In genomic region chr1:43853161-43853921, GRCh38 we compare ENCODE assay signal across 8 cellular contexts.
A peak's percentile ranks its signal among the peaks of the same experiment; 100 is the strongest.
DNase-seq lines count a peak whose midpoint lies in the region; ATAC-seq and TF ChIP-seq lines count a peak whose summit lies in the region.

No MANE protein-coding gene starts in this region.

- in situ Hi-C loops in ACHN (cut with HindIII; ENCODE audit: low pct_ligation_motif_present, low pct_unique_long_range_greater_than_20kb, low sequenced_read_pairs) = no loop called here

- peak overlapping the region; percentile 3 for H3K27ac ChIP-seq in lower lobe of right lung
- no peak overlapping the region for H3K27ac ChIP-seq in CD4-positive, alpha-beta T cell (ENCODE audit: low read depth, low read length)

- intact Hi-C loops in lower lobe of right lung (cut with DNase I) = no loop called here
- intact Hi-C loops in CD4-positive, alpha-beta T cell (cut with DNase I, micrococcal nuclease) = no loop called here

- DNase-seq in ACHN (peak; percentile 11), NCI-H2029 treated with DMSO at 0.1 percent for 48 hours (lab: John Stamatoyannopoulos, UW) (peak; percentile 97), lower lobe of right lung (peak; percentile 83), nephron progenitor cell (no peak)
- DNase-seq in activated CD8-positive, alpha-beta T cell treated with anti-CD3 and anti-CD28 coated beads, Interleukin-2, amount 10 ng/mL, durations not matched to agents 7 days and 5 days = peak; percentile 52
- no peak for DNase-seq in stimulated activated naive CD4-positive, alpha-beta T cell (lab: John Stamatoyannopoulos, UW)
- DNase-seq in CD4-positive, alpha-beta T cell = no peak

- H3K4me3 Mint-ChIP-seq in activated CD8-positive, alpha-beta T cell treated with anti-CD3 and anti-CD28 coated beads, Interleukin-2, amount 10 ng/mL, durations not matched to agents 7 days and 5 days = no peak overlapping the region
- H3K4me3 Mint-ChIP-seq in nephron progenitor cell = no peak overlapping the region
- no peak overlapping the region for H3K4me3 Mint-ChIP-seq in CD4-positive, alpha-beta T cell

- ATAC-seq in GM18907 (IDR thresholded peaks at IDR 0.05; ENCODE audit: unreplicated experiment) (peak; percentile 64), lower lobe of right lung (peak; percentile 61 to 72)
- ATAC-seq in activated CD8-positive, alpha-beta T cell treated with anti-CD3 and anti-CD28 coated beads, Interleukin-2, amount 10 ng/mL, durations not matched to agents 7 days and 5 days = peak; percentile 53
- no peak for ATAC-seq in CD4-positive, alpha-beta T cell (ENCODE audit: poor library complexity)

- no peaks in the 10 kb centered on the region for H3K9me3 Mint-ChIP-seq in activated CD8-positive, alpha-beta T cell treated with anti-CD3 and anti-CD28 coated beads, Interleukin-2, amount 10 ng/mL, durations not matched to agents 7 days and 5 days (ENCODE audit: insufficient read depth)
- H3K9me3 Mint-ChIP-seq in nephron progenitor cell = no peaks in the 10 kb centered on the region
- no peaks in the 10 kb centered on the region for H3K9me3 Mint-ChIP-seq in CD4-positive, alpha-beta T cell

- CTCF ChIA-PET in activated CD8-positive, alpha-beta T cell treated with anti-CD3 and anti-CD28 coated beads, Interleukin-2, amount 10 ng/mL, durations not matched to agents 7 days and 5 days (lab: Charles Lee) = interaction anchor here (1.2 to 1.5 kb wide), 3 partner anchors 80 to 90 kb away, joined by 3 to 7 read pairs (median 5); no protein-coding TSS in a partner anchor
- CTCF ChIA-PET in CD4-positive, alpha-beta T cell (lab: Charles Lee) = no interaction called here

- peak overlapping the region; percentile 33 for H3K27ac Mint-ChIP-seq in activated CD8-positive, alpha-beta T cell treated with anti-CD3 and anti-CD28 coated beads, Interleukin-2, amount 10 ng/mL, durations not matched to agents 7 days and 5 days
- H3K27ac Mint-ChIP-seq in nephron progenitor cell = no peak overlapping the region
- H3K27ac Mint-ChIP-seq in CD4-positive, alpha-beta T cell = no peak overlapping the region

- H3K36me3 ChIP-seq in lower lobe of right lung = peaks cover 2% of the 10 kb centered on the region

- no peaks in the 10 kb centered on the region for H3K9me3 ChIP-seq in lower lobe of right lung
- H3K9me3 ChIP-seq in CD4-positive, alpha-beta T cell (ENCODE audit: control insufficient read depth, low read length) = no peaks in the 10 kb centered on the region

- H3K27me3 ChIP-seq in lower lobe of right lung (ENCODE audit: low read depth) = no peaks in the 10 kb centered on the region
- no peaks in the 10 kb centered on the region for H3K27me3 ChIP-seq in CD4-positive, alpha-beta T cell (ENCODE audit: control insufficient read depth, insufficient read depth, low read length)

- H3K4me1 Mint-ChIP-seq in activated CD8-positive, alpha-beta T cell treated with anti-CD3 and anti-CD28 coated beads, Interleukin-2, amount 10 ng/mL, durations not matched to agents 7 days and 5 days (ENCODE audit: low read depth) = peaks cover 21% of the 10 kb centered on the region
- peaks cover 6% of the 10 kb centered on the region for H3K4me1 Mint-ChIP-seq in nephron progenitor cell
- peaks cover 18% of the 10 kb centered on the region for H3K4me1 Mint-ChIP-seq in CD4-positive, alpha-beta T cell (ENCODE audit: low read depth)

- H3K4me3 ChIP-seq in lower lobe of right lung = no peak overlapping the region

- TF ChIP-seq CTCF in lower lobe of right lung (IDR thresholded peaks at IDR 0.05) (no peak), nephron progenitor cell (IDR thresholded peaks at IDR 0.05) (no peak)
- no peak for TF ChIP-seq CTCF in CD4-positive, alpha-beta T cell (IDR thresholded peaks at IDR 0.05)

- H3K27me3 Mint-ChIP-seq in activated CD8-positive, alpha-beta T cell treated with anti-CD3 and anti-CD28 coated beads, Interleukin-2, amount 10 ng/mL, durations not matched to agents 7 days and 5 days (ENCODE audit: low read depth) = no peaks in the 10 kb centered on the region
- H3K27me3 Mint-ChIP-seq in nephron progenitor cell (ENCODE audit: low read depth, poor library complexity) = no peaks in the 10 kb centered on the region
- no peaks in the 10 kb centered on the region for H3K27me3 Mint-ChIP-seq in CD4-positive, alpha-beta T cell

- peaks cover 4% of the 10 kb centered on the region for H3K36me3 Mint-ChIP-seq in activated CD8-positive, alpha-beta T cell treated with anti-CD3 and anti-CD28 coated beads, Interleukin-2, amount 10 ng/mL, durations not matched to agents 7 days and 5 days (ENCODE audit: low read depth)
- H3K36me3 Mint-ChIP-seq in nephron progenitor cell (ENCODE audit: low read depth) = peaks cover 12% of the 10 kb centered on the region
- peaks cover 17% of the 10 kb centered on the region for H3K36me3 Mint-ChIP-seq in CD4-positive, alpha-beta T cell (ENCODE audit: low read depth)

- H3K4me1 ChIP-seq in lower lobe of right lung = peaks cover 25% of the 10 kb centered on the region

- POLR2A ChIA-PET in activated CD8-positive, alpha-beta T cell treated with anti-CD3 and anti-CD28 coated beads, Interleukin-2, amount 10 ng/mL, durations not matched to agents 7 days and 5 days (lab: Charles Lee) = no interaction called here
- POLR2A ChIA-PET in CD4-positive, alpha-beta T cell (lab: Charles Lee) = no interaction called here

Comparison
In these comparisons a context has a peak if more than half of its experiments do, and no peak if none do; other contexts are left out.
1. DNase-seq: peak in ACHN (single experiment), NCI-H2029 treated with DMSO at 0.1 percent for 48 hours (single experiment), activated CD8-positive, alpha-beta T cell treated with anti-CD3 and anti-CD28 coated beads, Interleukin-2, amount 10 ng/mL, durations not matched to agents 7 days and 5 days (single experiment) and lower lobe of right lung (single experiment); none in stimulated activated naive CD4-positive, alpha-beta T cell (0 of 6), nephron progenitor cell (single experiment) and CD4-positive, alpha-beta T cell (0 of 10).